16 cellular contexts compared by ENCODE assay signal in the genomic region with DNA sequence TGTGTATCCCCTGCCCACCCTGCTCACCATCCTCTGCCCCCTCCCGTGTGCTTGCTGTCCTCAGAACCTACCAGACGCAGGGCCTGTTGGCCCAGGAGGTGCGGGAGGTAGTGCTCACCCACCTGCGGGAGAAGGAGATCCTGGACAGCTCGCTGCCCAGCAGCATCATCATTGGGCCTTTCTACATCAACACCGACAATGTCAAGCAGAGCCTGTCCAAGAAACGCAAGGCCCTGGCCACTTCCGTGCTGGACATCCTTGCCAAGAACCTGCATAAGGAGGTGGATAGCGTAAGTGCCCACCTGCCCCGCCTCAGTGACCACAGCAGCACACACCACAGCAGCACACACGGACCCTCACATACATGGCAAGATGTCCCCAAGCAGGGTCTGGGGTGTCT. TPM values are rescaled to one million over a fixed set of nuclear protein-coding genes. Genes with fewer than 3 reads are reported as not detected.
DNase-seq lines count a peak whose midpoint lies in the region; ATAC-seq and TF ChIP-seq lines count a peak whose summit lies in the region.
"Had no signal": no experiment of that assay in that cellular context is flagged by ENCODE, and none has a peak within 500 bp of the region (broad histone marks: within the 10 kb centered on the region; RNA-seq: fewer than 3 reads in every experiment).

No MANE protein-coding gene starts in this region.

- no peaks in the 10 kb centered on the region for H3K9me3 Mint-ChIP-seq in chondrocyte (ENCODE audit: low read depth)
- H3K9me3 Mint-ChIP-seq: CD8-positive, alpha-beta T cell had no signal

- H3K27ac ChIP-seq in right cardiac atrium (ENCODE audit: low read length) (no peak overlapping the region), left ventricle myocardium inferior (replicated peaks) (no peak overlapping the region)
- H3K27ac ChIP-seq: A549, C4-2B had no signal

- no peaks in the 10 kb centered on the region for H3K4me1 ChIP-seq in right cardiac atrium (ENCODE audit: control insufficient read depth, insufficient read depth, low read length)
- peaks cover 27% of the 10 kb centered on the region for H3K4me1 ChIP-seq in left ventricle myocardium inferior
- H3K4me1 ChIP-seq: A549, BE2C, Caco-2, HAP-1 had no signal

- TF ChIP-seq CTCF in left ventricle myocardium inferior (IDR thresholded peaks at IDR 0.05; ENCODE audit: borderline replicate concordance) (no peak), chondrocyte (IDR thresholded peaks at IDR 0.05) (no peak)

- H3K9me3 ChIP-seq in right cardiac atrium (ENCODE audit: control insufficient read depth, low read length), result no peaks in the 10 kb centered on the region
- no peaks in the 10 kb centered on the region for H3K9me3 ChIP-seq in left ventricle myocardium inferior (replicated peaks)
- H3K9me3 ChIP-seq: A549, BE2C, Caco-2, HAP-1 had no signal

- ATAC-seq in right cardiac atrium, result no peak
- ATAC-seq: A549; CD8-positive, alpha-beta T cell had no signal

- 92% methylated on average over 11 of the region's 11 CpGs for WGBS in right cardiac atrium

- H3K36me3 Mint-ChIP-seq in chondrocyte (ENCODE audit: low read depth), result peaks cover 7% of the 10 kb centered on the region

- H3K27me3 ChIP-seq in right cardiac atrium (ENCODE audit: control insufficient read depth, insufficient read depth) (no peaks in the 10 kb centered on the region), left ventricle myocardium inferior (ENCODE audit: low read depth) (no peaks in the 10 kb centered on the region)
- H3K27me3 ChIP-seq: BE2C had no signal

- no peaks in the 10 kb centered on the region for H3K27me3 Mint-ChIP-seq in chondrocyte (ENCODE audit: low read depth)

- peak in 2 of 3 donors; percentile 12 to 30 for DNase-seq in right cardiac atrium
- DNase-seq in left ventricle myocardium inferior, result no peak
- peak; percentile 59 for DNase-seq in chondrocyte (ENCODE audit: low spot score)
- peak; percentile 70 for DNase-seq in posterior vena cava (ENCODE audit: low spot score)
- no peak for DNase-seq in A172 (ENCODE audit: low spot score)
- DNase-seq in hypothalamus (lab: John Stamatoyannopoulos, UW), result no peak
- DNase-seq in dermis blood vessel endothelial cell, result no peak
- DNase-seq: BE2C; Caco-2; CD8-positive, alpha-beta T cell; DND-41; GDM1; GOT3 had no signal

- intact Hi-C loops in right cardiac atrium (cut with DNase I), result no loop called here
- intact Hi-C loops in left ventricle myocardium inferior (cut with micrococcal nuclease), result no loop called here
- intact Hi-C loops in posterior vena cava (cut with DNase I), result loop anchor here in 1 of 2 donors (5.0 kb wide), 1 partner anchor 127 kb away; no protein-coding TSS in a partner anchor

- no peak overlapping the region for H3K27ac Mint-ChIP-seq in chondrocyte (ENCODE audit: unreplicated experiment)
- H3K27ac Mint-ChIP-seq: CD8-positive, alpha-beta T cell had no signal

- H3K4me3 Mint-ChIP-seq in chondrocyte (ENCODE audit: unreplicated experiment), result no peak overlapping the region
- H3K4me3 Mint-ChIP-seq: CD8-positive, alpha-beta T cell had no signal

- H3K4me1 Mint-ChIP-seq in chondrocyte (ENCODE audit: low read depth), result peaks cover 7% of the 10 kb centered on the region

- no peak overlapping the region for H3K4me3 ChIP-seq in right cardiac atrium (ENCODE audit: low read length)
- no peak overlapping the region for H3K4me3 ChIP-seq in left ventricle myocardium inferior
- H3K4me3 ChIP-seq: A549, HAP-1 had no signal

- H3K36me3 ChIP-seq in left ventricle myocardium inferior, result peaks cover 13% of the 10 kb centered on the region
- H3K36me3 ChIP-seq: BE2C, HAP-1 had no signal

RNA-seq across cellular contexts. Expression of gene DNAH1, which starts 33.0 kb away (rescaled TPM):
- 1 to 10 TPM; 3.0 to 4.0 (median 3.7) TPM for total RNA-seq in right cardiac atrium
- 2.6 TPM for polyA plus RNA-seq in right cardiac atrium
- total RNA-seq in left ventricle myocardium inferior, result 2.2 TPM
- total RNA-seq in chondrocyte, result 5.0 to 9.4 TPM (median 5.4 TPM) in 3 replicates
- 1 to 10 TPM; 7.2 to 9.4 TPM for total RNA-seq in posterior vena cava
- total RNA-seq in A172 (2014; rRNA removed; shearing (Covaris generic)), result 0.69 and 3.1 TPM in 2 replicates
- 3.3 and 5.6 TPM in 2 replicates for total RNA-seq in dermis blood vessel endothelial cell

Comparison
In these comparisons a context has a peak if more than half of its experiments do, and no peak if none do; other contexts are left out.
1. DNase-seq: peak in right cardiac atrium (2 of 3), chondrocyte (single experiment) and posterior vena cava (single experiment); none in left ventricle myocardium inferior (single experiment), A172 (single experiment), hypothalamus (0 of 51) and dermis blood vessel endothelial cell (single experiment).